In genomic region chr3:127791221-127791913, GRCh38 we compare ENCODE assay signal across 8 cellular contexts. TPM values are rescaled to one million over a fixed set of nuclear protein-coding genes. Genes with fewer than 3 reads are reported as not detected.
DNase-seq lines count a peak whose midpoint lies in the region; ATAC-seq and TF ChIP-seq lines count a peak whose summit lies in the region.

No MANE protein-coding gene starts in this region.

- H3K36me3 ChIP-seq in PC-3 (ENCODE audit: low read depth, low read length) (peaks cover 10% of the 10 kb centered on the region), trophoblast cell (ENCODE audit: control insufficient read depth in 1 of 2, insufficient read depth in 2 of 2, low read length in 2 of 2) (no peaks in the 10 kb centered on the region)

- ATAC-seq in HG03354 (IDR thresholded peaks at IDR 0.05; ENCODE audit: poor library complexity, severe bottlenecking, unreplicated experiment): peak; percentile 85
- ATAC-seq in PC-3: peak; percentile 89
- ATAC-seq in effector memory CD8-positive, alpha-beta T cell (replicated peaks): peak; percentile 22

- peak overlapping the region; percentile 15; the same call in 1 of the 2 replicates for H3K4me2 ChIP-seq in PC-3 (ENCODE audit: low read length)
- H3K4me2 ChIP-seq in trophoblast cell (ENCODE audit: low read length): no peak overlapping the region

- no peak overlapping the region for H3K27ac Mint-ChIP-seq in effector memory CD8-positive, alpha-beta T cell

- H4K8ac ChIP-seq in trophoblast cell (ENCODE audit: low read depth, low read length): no peak overlapping the region

- no peaks in the 10 kb centered on the region for H3K9me3 ChIP-seq in PC-3 (ENCODE audit: low read length)
- no peaks in the 10 kb centered on the region for H3K9me3 ChIP-seq in trophoblast cell (ENCODE audit: insufficient read depth, low read depth, low read length)

- POLR2A ChIA-PET in PC-3 (lab: Charles Lee; ENCODE audit: unreplicated experiment): interaction anchor here (0.8 kb wide), 1 partner anchor 40 kb away, joined by 8 read pairs; no protein-coding TSS in a partner anchor

- no peak overlapping the region for H2AK5ac ChIP-seq in trophoblast cell (ENCODE audit: low read length)

- DNase-seq in DMS53 treated with DMSO at 0.1 percent for 48 hours (lab: John Stamatoyannopoulos, UW; ENCODE audit: unreplicated experiment) (peak; percentile 4), GM19238 (ENCODE audit: insufficient read length, low spot score) (peak; percentile 77), PC-3 (peak; percentile 69), trophoblast cell (peak in 1 of 2 donors; percentile 50), nucleus accumbens (lab: John Stamatoyannopoulos, UW) (no peak)
- DNase-seq in effector memory CD8-positive, alpha-beta T cell: no peak
- no peak for DNase-seq in activated T-cell treated with anti-CD3 and anti-CD28 coated beads, Interleukin-2, amount 50 U/mL, for 48 hours

- H3K9me3 Mint-ChIP-seq in effector memory CD8-positive, alpha-beta T cell: peaks cover 4 to 7% of the 10 kb centered on the region in 2 donors

- no peak overlapping the region for H3K18ac ChIP-seq in trophoblast cell (ENCODE audit: low read length)

- H3K4me3 Mint-ChIP-seq in effector memory CD8-positive, alpha-beta T cell: no peak overlapping the region

- H3K4ac ChIP-seq in trophoblast cell (ENCODE audit: low read depth, low read length): no peak overlapping the region

- no peaks in the 10 kb centered on the region for H3K9me2 ChIP-seq in PC-3 (replicated peaks; ENCODE audit: low read length)

- H2BK120ac ChIP-seq in trophoblast cell (ENCODE audit: insufficient read depth, low read length, poor library complexity): peak overlapping the region; percentile 76

- H3K36me3 Mint-ChIP-seq in effector memory CD8-positive, alpha-beta T cell (ENCODE audit: insufficient read depth): peaks cover 2% of the 10 kb centered on the region

- TF ChIP-seq CTCF in PC-3 (conservative IDR thresholded peaks at IDR 0.05; ENCODE audit: low read depth, low read length): peak; percentile 54

- H3K79me1 ChIP-seq in trophoblast cell (ENCODE audit: low read length): peaks cover 9% of the 10 kb centered on the region

- peaks cover 28% of the 10 kb centered on the region for H3K4me1 ChIP-seq in PC-3 (ENCODE audit: insufficient read depth, low read length)
- peaks cover 12 to 15% of the 10 kb centered on the region in 2 experiments for H3K4me1 ChIP-seq in trophoblast cell (ENCODE audit: control insufficient read depth in 1 of 2, insufficient read depth in 2 of 2, low read length in 2 of 2)

- H2BK12ac ChIP-seq in trophoblast cell (ENCODE audit: low read length): peak overlapping the region; percentile 27

- no peaks in the 10 kb centered on the region for H3K4me1 Mint-ChIP-seq in effector memory CD8-positive, alpha-beta T cell (ENCODE audit: low read depth in 2 of 2)

- no peak overlapping the region for H4K12ac ChIP-seq in trophoblast cell (ENCODE audit: low read depth, low read length)

- peak overlapping the region; percentile 41 for H3K27ac ChIP-seq in PC-3 (ENCODE audit: low read length)
- peak overlapping the region; percentile 43 for H3K27ac ChIP-seq in trophoblast cell (ENCODE audit: low read depth, low read length)

- intact Hi-C loops in PC-3 (cut with micrococcal nuclease): loop anchor here (1.0 kb wide), 1 partner anchor 23 kb away; no protein-coding TSS in a partner anchor

- H4K20me1 ChIP-seq in PC-3 (ENCODE audit: low read length): no peaks in the 10 kb centered on the region

- H4K91ac ChIP-seq in trophoblast cell (ENCODE audit: low read depth, low read length): peak overlapping the region; percentile 9

- WGBS in trophoblast cell (ENCODE audit: extremely low coverage, insufficient coverage, insufficient read length): no CpG with 5 or more reads among the region's 9 CpGs

- peaks cover 4 to 37% of the 10 kb centered on the region in 2 donors for H3K27me3 Mint-ChIP-seq in effector memory CD8-positive, alpha-beta T cell

- H3K23ac ChIP-seq in trophoblast cell (ENCODE audit: low read length): no peak overlapping the region

- H3K79me2 ChIP-seq in PC-3 (ENCODE audit: low read length) (peaks cover 15% of the 10 kb centered on the region; the same call in 1 of the 2 replicates), trophoblast cell (ENCODE audit: control insufficient read depth, insufficient read depth, low read length, poor library complexity) (no peaks in the 10 kb centered on the region)

- no peak overlapping the region for H3K14ac ChIP-seq in trophoblast cell (ENCODE audit: low read length)

- CTCF ChIA-PET in PC-3 (lab: Charles Lee): interaction anchor here (0.5 to 1.3 kb wide), 6 partner anchors 12 to 250 kb away, joined by 3 to 10 read pairs (median 4); partner anchors contain the start of gene MGLL

- H3K27me3 ChIP-seq in PC-3 (ENCODE audit: low read length) (no peaks in the 10 kb centered on the region), trophoblast cell (ENCODE audit: insufficient read depth, low read length) (no peaks in the 10 kb centered on the region)

- no TSS peak for BruUV-seq in PC-3 (replicated peaks; lab: Mats Ljungman, UMichigan)

- H2BK5ac ChIP-seq in trophoblast cell (ENCODE audit: low read depth, low read length, poor library complexity): no peak overlapping the region

- H3K4me3 ChIP-seq in PC-3 (ENCODE audit: low read length) (no peak overlapping the region), trophoblast cell (ENCODE audit: low read depth, low read length) (no peak overlapping the region)

- H2AFZ ChIP-seq in PC-3 (ENCODE audit: low read length) (no peak overlapping the region), trophoblast cell (ENCODE audit: insufficient read depth, low read length, poor library complexity) (no peak overlapping the region)

- H3K9ac ChIP-seq in PC-3 (ENCODE audit: low read length) (no peak overlapping the region), trophoblast cell (ENCODE audit: low read length) (no peak overlapping the region)

- no peaks in the 10 kb centered on the region for H3F3A ChIP-seq in PC-3 (ENCODE audit: low read length, unreplicated experiment)

RNA-seq across cellular contexts. Expression of gene MGLL, which starts 30.9 kb away (rescaled TPM):
- 38.7 and 40.1 TPM in 2 replicates for total RNA-seq in PC-3 (2014; rRNA removed)
- polyA plus RNA-seq in trophoblast cell (2013): 8.0 and 9.2 TPM in 2 replicates

Comparison
In these comparisons a context has a peak if more than half of its experiments do, and no peak if none do; other contexts are left out.
1. DNase-seq: peak in DMS53 treated with DMSO at 0.1 percent for 48 hours (single experiment), GM19238 (single experiment) and PC-3 (single experiment); none in effector memory CD8-positive, alpha-beta T cell (0 of 3), nucleus accumbens (0 of 56) and activated T-cell treated with anti-CD3 and anti-CD28 coated beads, Interleukin-2, amount 50 U/mL, for 48 hours (0 of 2).
2. ATAC-seq: peak in every context shown above with its lines; median percentile 89 in PC-3; 85 in HG03354; 22 in effector memory CD8-positive, alpha-beta T cell.